ENCODE assay signal across 17 cellular contexts in genomic region chr17:1019451-1019850, GRCh38. TPM values are rescaled to one million over a fixed set of nuclear protein-coding genes. Genes with fewer than 3 reads are reported as not detected.
DNase-seq lines count a peak whose midpoint lies in the region; ATAC-seq and TF ChIP-seq lines count a peak whose summit lies in the region.
"Had no signal": no experiment of that assay in that cellular context is flagged by ENCODE, and none has a peak within 500 bp of the region (broad histone marks: within the 10 kb centered on the region; RNA-seq: fewer than 3 reads in every experiment).

No MANE protein-coding gene starts in this region.

- no peaks in the 10 kb centered on the region for H3K4me1 Mint-ChIP-seq in activated T-helper 2 cell treated with anti-CD3 and anti-CD28 coated beads, Interferon-gamma antibody, Interleukin-2, Interleukin-4, amounts not matched to agents 10 μg/mL and 5 μg/mL and 100 μg/mL, durations not matched to agents 14 hours and 24 hours and 36 hours (ENCODE audit: low read depth)

- H3K4me1 ChIP-seq in gastrocnemius medialis: peaks cover 0 to 13% of the 10 kb centered on the region in 2 donors
- H3K4me1 ChIP-seq: HAP-1 had no signal

- H3K36me3 Mint-ChIP-seq in activated T-helper 2 cell treated with anti-CD3 and anti-CD28 coated beads, Interferon-gamma antibody, Interleukin-2, Interleukin-4, amounts not matched to agents 10 μg/mL and 5 μg/mL and 100 μg/mL, durations not matched to agents 14 hours and 24 hours and 36 hours (ENCODE audit: low read depth): no peaks in the 10 kb centered on the region

- H3K27me3 ChIP-seq in WERI-Rb-1 (ENCODE audit: insufficient read depth, low read depth, severe bottlenecking): no peaks in the 10 kb centered on the region
- peaks cover 0 to 27% (median 0%) of the 10 kb centered on the region in 45 donors for H3K27me3 ChIP-seq in dorsolateral prefrontal cortex
- no peaks in the 10 kb centered on the region for H3K27me3 ChIP-seq in gastrocnemius medialis

- H3K27me3 Mint-ChIP-seq in activated T-helper 2 cell treated with anti-CD3 and anti-CD28 coated beads, Interferon-gamma antibody, Interleukin-2, Interleukin-4, amounts not matched to agents 10 μg/mL and 5 μg/mL and 100 μg/mL, durations not matched to agents 14 hours and 24 hours and 36 hours (ENCODE audit: low read depth): no peaks in the 10 kb centered on the region

- H3K9me3 Mint-ChIP-seq in activated T-helper 2 cell treated with anti-CD3 and anti-CD28 coated beads, Interferon-gamma antibody, Interleukin-2, Interleukin-4, amounts not matched to agents 10 μg/mL and 5 μg/mL and 100 μg/mL, durations not matched to agents 14 hours and 24 hours and 36 hours: no peaks in the 10 kb centered on the region

- H3K27ac Mint-ChIP-seq in activated T-helper 2 cell treated with anti-CD3 and anti-CD28 coated beads, Interferon-gamma antibody, Interleukin-2, Interleukin-4, amounts not matched to agents 10 μg/mL and 5 μg/mL and 100 μg/mL, durations not matched to agents 14 hours and 24 hours and 36 hours: no peak overlapping the region

- no peak for TF ChIP-seq POLR2A in gastrocnemius medialis (IDR thresholded peaks at IDR 0.05)

- H3K4me3 Mint-ChIP-seq in activated T-helper 2 cell treated with anti-CD3 and anti-CD28 coated beads, Interferon-gamma antibody, Interleukin-2, Interleukin-4, amounts not matched to agents 10 μg/mL and 5 μg/mL and 100 μg/mL, durations not matched to agents 14 hours and 24 hours and 36 hours (ENCODE audit: low read depth): no peak overlapping the region

- intact Hi-C loops in dorsolateral prefrontal cortex (cut with DNase I): no loop called here
- intact Hi-C loops in gastrocnemius medialis (cut with DNase I; ENCODE audit: low total_unique reads): no loop called here
- intact Hi-C loops in activated T-helper 2 cell treated with anti-CD3 and anti-CD28 coated beads, Interferon-gamma antibody, Interleukin-2, Interleukin-4, amounts not matched to agents 10 μg/mL and 5 μg/mL and 100 μg/mL, durations not matched to agents 14 hours and 24 hours and 36 hours (cut with micrococcal nuclease): no loop called here

- in situ Hi-C loops in gastrocnemius medialis (cut with MboI; ENCODE audit: low sequenced_read_pairs in 4 of 4): no loop called here

- DNase-seq in WERI-Rb-1: no peak
- peak in 2 of 10 donors; percentile 65 for DNase-seq in dorsolateral prefrontal cortex
- no peak for DNase-seq in left lobe of liver (ENCODE audit: low spot score)
- DNase-seq in gastrocnemius medialis: no peak
- no peak for DNase-seq in GOT3 (lab: John Stamatoyannopoulos, UW)
- DNase-seq in foreskin melanocyte: no peak
- DNase-seq in NCI-H446 treated with DMSO at 0.1 percent for 48 hours (lab: John Stamatoyannopoulos, UW): no peak
- no peak for DNase-seq in activated T-helper 2 cell treated with anti-CD3 and anti-CD28 coated beads, Interferon-gamma antibody, Interleukin-2, Interleukin-4, amounts not matched to agents 10 μg/mL and 5 μg/mL and 100 μg/mL, durations not matched to agents 14 hours and 24 hours and 36 hours (ENCODE audit: low spot score)
- DNase-seq: DND-41; hippocampal formation; NCI-H524; occipital lobe; stimulated activated CD4-positive, alpha-beta T cell treated with anti-CD3 and anti-CD28 coated beads, Interleukin-12 subunit alpha, Interleukin-12 subunit beta, amount 100 ng/mL, for 4 hours had no signal

- H3K4me3 ChIP-seq in WERI-Rb-1 (ENCODE audit: low read depth, low read length) (no peak overlapping the region), dorsolateral prefrontal cortex (peak overlapping the region in 3 of 59 donors; percentile 6 to 21 (median 19)), gastrocnemius medialis (no peak overlapping the region)
- H3K4me3 ChIP-seq: HAP-1 had no signal

- TF ChIP-seq CTCF in WERI-Rb-1 (IDR thresholded peaks at IDR 0.05; ENCODE audit: low read depth, low read length) (no peak), dorsolateral prefrontal cortex (IDR thresholded peaks at IDR 0.05 in 54 of 56, conservative IDR thresholded peaks at IDR 0.05 in 2 of 56; ENCODE audit: low read depth in 1 of 56, partially characterized antibody in 56 of 56) (no peak), gastrocnemius medialis (IDR thresholded peaks at IDR 0.05 in 4 of 5, conservative IDR thresholded peaks at IDR 0.05 in 1 of 5) (no peak)

- H3K9me3 ChIP-seq in WERI-Rb-1 (ENCODE audit: severe bottlenecking): no peaks in the 10 kb centered on the region
- H3K9me3 ChIP-seq in gastrocnemius medialis: no peaks in the 10 kb centered on the region
- H3K9me3 ChIP-seq: HAP-1 had no signal

- ATAC-seq in left lobe of liver (peak; percentile 31), gastrocnemius medialis (peak in 1 of 2 donors; percentile 27)

- no peaks in the 10 kb centered on the region; the same call in 1 of the 2 replicates for H3K36me3 ChIP-seq in WERI-Rb-1
- no peaks in the 10 kb centered on the region for H3K36me3 ChIP-seq in gastrocnemius medialis
- H3K36me3 ChIP-seq: HAP-1 had no signal

- H3K27ac ChIP-seq in WERI-Rb-1 (0 out of 2 replicates have a peak overlapping the region, but pooled peaks have one; percentile 36), dorsolateral prefrontal cortex (peak overlapping the region in 55 of 59 donors; percentile 3 to 92 (median 80)), gastrocnemius medialis (peak overlapping the region; percentile 10 to 55 (median 37))
- H3K27ac ChIP-seq: C4-2B, epithelial cell of prostate, KMS-11 had no signal

RNA-seq across cellular contexts. Expression of gene TIMM22, which starts 22.5 kb away (rescaled TPM):
- total RNA-seq in dorsolateral prefrontal cortex (10 to 100 TPM in 104 of 120 experiments, 1 to 10 TPM in 16; 7.3 to 15.5 (median 11.6) TPM), left lobe of liver (4.2 TPM), gastrocnemius medialis (10 to 100 TPM; 14.4 to 16.1 (median 15.3) TPM)
- total RNA-seq in activated T-helper 2 cell treated with anti-CD3 and anti-CD28 coated beads, Interferon-gamma antibody, Interleukin-2, Interleukin-4, amounts not matched to agents 10 μg/mL and 5 μg/mL and 100 μg/mL, durations not matched to agents 14 hours and 24 hours and 36 hours: 13.6 and 15.0 TPM in 2 replicates

RNA-seq across cellular contexts. Expression of gene NXN, which starts 39.9 kb away (rescaled TPM):
- total RNA-seq in dorsolateral prefrontal cortex (10 to 100 TPM in 109 of 120 experiments, 1 to 10 TPM in 11; 6.9 to 38.1 (median 15.4) TPM), left lobe of liver (8.1 TPM), gastrocnemius medialis (10 to 100 TPM; 55.6 to 86.4 (median 62.7) TPM)
- total RNA-seq in activated T-helper 2 cell treated with anti-CD3 and anti-CD28 coated beads, Interferon-gamma antibody, Interleukin-2, Interleukin-4, amounts not matched to agents 10 μg/mL and 5 μg/mL and 100 μg/mL, durations not matched to agents 14 hours and 24 hours and 36 hours: 0.43 and 0.48 TPM in 2 replicates
